8 cellular contexts compared by ENCODE assay signal in genomic region chr9:97221478-97222350, GRCh38.
DNase-seq lines count a peak whose midpoint lies in the region; ATAC-seq, FAIRE-seq and TF ChIP-seq lines count a peak whose summit lies in the region.
"Not testable (repeated sequence)": the region's sequence is repeated elsewhere in the genome, so short reads cannot be mapped to it uniquely, and the experiment has no call there.

No MANE protein-coding gene starts in this region.

- H3K36me3 ChIP-seq in K562 (ENCODE audit: control insufficient read depth, insufficient read depth, low read length); mucosa of descending colon (ENCODE audit: low read depth): not testable (repeated sequence)

- peak overlapping the region in 1 of 2 experiments; percentile 26; a peak in 1 of 4 replicates for H3K9ac ChIP-seq in K562 (ENCODE audit: insufficient read depth in 1 of 2, low read depth in 2 of 2, low read length in 2 of 2)

- not testable (repeated sequence) for H3K27ac ChIP-seq in K562 (ENCODE audit: extremely low read depth, low read depth, low read length)

- DNase-seq in ACHN (peak; percentile 51), HFFc6 (peak; percentile 52), NCI-H748 treated with DMSO at 0.1 percent for 48 hours (lab: John Stamatoyannopoulos, UW) (peak; percentile 14), K562 (ENCODE audit: extremely low read depth in 1 of 4, low spot score in 3 of 4) (peak; percentile 15 to 54 (median 21)), globus pallidus (ENCODE audit: low spot score) (peak; percentile 54), mucosa of descending colon (peak; percentile 63 to 79 (median 79))
- peak; percentile 49 for DNase-seq in activated CD4-positive, alpha-beta T cell treated with anti-CD3 and anti-CD28 coated beads, Interleukin-2, amount 50 U/mL, for 1 hour
- DNase-seq in stimulated activated CD4-positive, alpha-beta T cell treated with anti-CD3 and anti-CD28 coated beads, Interleukin-2, amount 100 ng/mL, for 24 hours, result peak; percentile 51 to 66

- BruUV-seq in K562 (replicated peaks; lab: Mats Ljungman, UMichigan), result not testable (repeated sequence)

- H3K79me2 ChIP-seq in K562 (ENCODE audit: control insufficient read depth, insufficient read depth, low read length), result not testable (repeated sequence)

- CTCF ChIA-PET in K562 (lab: Yijun Ruan, JAX; ENCODE audit: low intra/inter-chr PET ratio), result not testable (repeated sequence)

- H3K4me1 ChIP-seq in K562 (replicated peaks in 1 of 2; ENCODE audit: control insufficient read depth in 2 of 2, insufficient read depth in 2 of 2, low read length in 2 of 2), result peaks cover 0 to 14% of the 10 kb centered on the region in 2 experiments; a peak in 2 of 5 replicates
- peaks cover 10% of the 10 kb centered on the region for H3K4me1 ChIP-seq in mucosa of descending colon (ENCODE audit: low read depth)

- intact Hi-C loops in K562 (cut with micrococcal nuclease); mucosa of descending colon (cut with DNase I, micrococcal nuclease): not testable (repeated sequence)

- H2AFZ ChIP-seq in K562 (ENCODE audit: low read depth, low read length), result not testable (repeated sequence)

- H3K9me3 Mint-ChIP-seq in HFFc6, result not testable (repeated sequence)

- not testable (repeated sequence) for H4K20me1 ChIP-seq in K562 (replicated peaks; ENCODE audit: control insufficient read depth, insufficient read depth, low read length)

- peak overlapping the region; percentile 20; the same call in 1 of the 2 replicates for H3K4me3 ChIP-seq in K562
- not testable (repeated sequence) for H3K4me3 ChIP-seq in mucosa of descending colon

- TF ChIP-seq EP300 in K562 (IDR thresholded peaks at IDR 0.05; ENCODE audit: low read length), result not testable (repeated sequence)

- WGBS in K562 (ENCODE audit: insufficient coverage, low coverage, missing lambda C conversion rate), result 23% methylated on average over 37 of the region's 76 CpGs

- peak overlapping the region; percentile 51; the same call in 1 of the 2 replicates for H3K4me2 ChIP-seq in K562 (ENCODE audit: insufficient read depth, low read length)

- TF ChIP-seq CTCF in HFFc6 (IDR thresholded peaks at IDR 0.05); K562 (IDR thresholded peaks at IDR 0.05 in 2 of 3, conservative IDR thresholded peaks at IDR 0.05 in 1 of 3; ENCODE audit: insufficient read depth in 2 of 3, low read depth in 1 of 3, low read length in 3 of 3); mucosa of descending colon (IDR thresholded peaks at IDR 0.05): not testable (repeated sequence)

- in situ Hi-C loops in ACHN (cut with HindIII; ENCODE audit: low pct_ligation_motif_present, low pct_unique_long_range_greater_than_20kb, low sequenced_read_pairs); K562 (cut with MboI): not testable (repeated sequence)

- H3K4me3 Mint-ChIP-seq in HFFc6, result peak overlapping the region; percentile 66

- not testable (repeated sequence) for TF ChIP-seq POLR2A in K562 (conservative IDR thresholded peaks at IDR 0.05)

- TF ChIP-seq RAD21 in K562 (CRISPR knock-in tag; conservative IDR thresholded peaks at IDR 0.05 in 1 of 2, IDR thresholded peaks at IDR 0.05 in 1 of 2), result not testable (repeated sequence)

- not testable (repeated sequence) for H3K27ac Mint-ChIP-seq in HFFc6

- H3K27me3 ChIP-seq in K562 (ENCODE audit: control insufficient read depth in 2 of 2, insufficient read depth in 2 of 2, low read length in 2 of 2), result not testable (repeated sequence)

- POLR2A ChIA-PET in K562 (lab: Yijun Ruan, JAX), result not testable (repeated sequence)

- H3K9me3 ChIP-seq in K562 (replicated peaks; ENCODE audit: control insufficient read depth, insufficient read depth, low read depth, low read length); mucosa of descending colon: not testable (repeated sequence)

- H3K4me1 Mint-ChIP-seq in HFFc6 (ENCODE audit: low read depth), result not testable (repeated sequence)

- not testable (repeated sequence) for H3K36me3 Mint-ChIP-seq in HFFc6 (ENCODE audit: low read depth)

- FAIRE-seq in K562 (lab: Jason Lieb, UNC), result not testable (repeated sequence)

- ATAC-seq in K562 (peak; percentile 96), mucosa of descending colon (peak; percentile 100)

- not testable (repeated sequence) for H3K9me1 ChIP-seq in K562 (ENCODE audit: control insufficient read depth, insufficient read depth, low read length)

- H3K27me3 Mint-ChIP-seq in HFFc6 (ENCODE audit: insufficient read depth), result peaks cover 26% of the 10 kb centered on the region

TF ChIP-seq in K562, 482 proteins besides CTCF, POLR2A, EP300 and RAD21:
- TF ChIP-seq ETV1 (tag; conservative IDR thresholded peaks at IDR 0.05; ENCODE audit: low read depth) (peak; percentile 42; the same call in 1 of the 2 replicates), UBTF (IDR thresholded peaks at IDR 0.05; ENCODE audit: borderline replicate concordance in 1 of 2, low read depth in 2 of 2, low read length in 2 of 2) (0 out of 4 replicates have a peak, but pooled peaks of 1 of the 2 experiments have one; percentile 40), KDM2B (CRISPR knock-in tag; IDR thresholded peaks at IDR 0.05) (peak; percentile 99), NFATC3 (IDR thresholded peaks at IDR 0.05) (peak; percentile 97), CTBP1 (IDR thresholded peaks at IDR 0.05; ENCODE audit: borderline replicate concordance) (peak; percentile 40; the same call in 1 of the 2 replicates), MAZ (CRISPR knock-in tag; conservative IDR thresholded peaks at IDR 0.05 in 1 of 2, IDR thresholded peaks at IDR 0.05 in 1 of 2) (peak in 1 of 2 experiments; percentile 16; a peak in 1 of 4 replicates), E2F6 (IDR thresholded peaks at IDR 0.05; ENCODE audit: borderline replicate concordance in 1 of 2, extremely low read depth in 1 of 2, insufficient read depth in 1 of 2, insufficient read length in 1 of 2, low read depth in 1 of 2, low read length in 1 of 2, poor library complexity in 1 of 2, severe bottlenecking in 1 of 2) (peak in 1 of 2 experiments; percentile 51), BCOR (IDR thresholded peaks at IDR 0.05) (peak; percentile 85), NRF1 (conservative IDR thresholded peaks at IDR 0.05 in 1 of 2, IDR thresholded peaks at IDR 0.05 in 1 of 2) (peak; percentile 77 to 81), CXXC5 (CRISPR knock-in tag; IDR thresholded peaks at IDR 0.05) (peak; percentile 35; the same call in 1 of the 2 replicates), PHF20 (IDR thresholded peaks at IDR 0.05; ENCODE audit: partially characterized antibody) (peak; percentile 67), SNIP1 (IDR thresholded peaks at IDR 0.05; ENCODE audit: low read depth) (peak; percentile 83)

Comparison
In these comparisons a context has a peak if more than half of its experiments do, and no peak if none do; other contexts are left out.
1. DNase-seq: peak in every context shown above with its lines; median percentile 79 in mucosa of descending colon; 58 in stimulated activated CD4-positive, alpha-beta T cell treated with anti-CD3 and anti-CD28 coated beads, Interleukin-2, amount 100 ng/mL, for 24 hours; 54 in globus pallidus; 52 in HFFc6; 51 in ACHN; 49 in activated CD4-positive, alpha-beta T cell treated with anti-CD3 and anti-CD28 coated beads, Interleukin-2, amount 50 U/mL, for 1 hour; 21 in K562; 14 in NCI-H748 treated with DMSO at 0.1 percent for 48 hours.